8 cellular contexts compared by ENCODE assay signal in the genomic region with DNA sequence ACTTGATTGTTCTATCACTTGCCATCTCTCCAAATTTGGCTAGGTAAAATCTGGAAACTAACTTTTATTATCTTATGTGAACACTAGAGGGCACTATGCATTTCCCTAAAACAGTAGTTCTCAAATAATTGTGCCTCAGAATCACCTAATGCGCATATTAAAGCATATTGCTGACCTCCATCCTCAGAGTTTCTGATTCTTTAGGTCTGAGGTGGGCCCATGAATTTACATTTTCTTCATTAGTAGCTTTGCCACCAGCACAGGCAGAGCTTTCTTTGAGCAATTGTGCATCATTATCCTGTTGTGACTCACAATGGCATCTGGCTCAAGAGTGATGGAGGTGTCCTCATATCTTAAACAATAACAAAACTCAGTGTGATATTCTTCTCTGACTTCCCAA. TPM values are rescaled to one million over a fixed set of nuclear protein-coding genes. Genes with fewer than 3 reads are reported as not detected.
DNase-seq lines count a peak whose midpoint lies in the region; ATAC-seq, FAIRE-seq and TF ChIP-seq lines count a peak whose summit lies in the region.

No MANE protein-coding gene starts in this region.

- in situ Hi-C loops in T47D (cut with HindIII; ENCODE audit: low pct_unique_long_range_greater_than_20kb, low sequenced_read_pairs): no loop called here

- DNase-seq in A172 (ENCODE audit: low spot score) (peak; percentile 33), NCI-H146 treated with DMSO at 0.1 percent for 48 hours (lab: John Stamatoyannopoulos, UW; ENCODE audit: unreplicated experiment) (peak; percentile 42), T47D (ENCODE audit: low read depth in 1 of 2, low spot score in 1 of 2) (peak; percentile 14 to 55), neural crest cell (ENCODE audit: low read depth, low spot score) (no peak), GM19239 (ENCODE audit: insufficient read length, low spot score) (no peak), GM12891 (ENCODE audit: insufficient read length, low spot score) (no peak), AG08396 (ENCODE audit: low spot score) (no peak)

- no peaks in the 10 kb centered on the region for H3K27me3 Mint-ChIP-seq in neural crest cell (ENCODE audit: low read depth)

- H3K36me3 Mint-ChIP-seq in neural crest cell (ENCODE audit: low read depth): no peaks in the 10 kb centered on the region

- H3K4me3 Mint-ChIP-seq in neural crest cell: no peak overlapping the region

- ATAC-seq in GM18511 (IDR thresholded peaks at IDR 0.05; ENCODE audit: unreplicated experiment): peak; percentile 61

- FAIRE-seq in GM19239 (lab: Jason Lieb, UNC) (no peak), GM12891 (lab: Jason Lieb, UNC) (no peak)

- H3K4me1 Mint-ChIP-seq in neural crest cell: peaks cover 9% of the 10 kb centered on the region

- no peak overlapping the region for H3K27ac Mint-ChIP-seq in neural crest cell (ENCODE audit: unreplicated experiment)

- no peak for TF ChIP-seq POLR2A in GM12891 (IDR thresholded peaks at IDR 0.05; ENCODE audit: low read depth, low read length)

- peak; percentile 78 for TF ChIP-seq CTCF in neural crest cell (conservative IDR thresholded peaks at IDR 0.05)

- H3K9me3 Mint-ChIP-seq in neural crest cell: no peaks in the 10 kb centered on the region

TF ChIP-seq in GM12891, 5 proteins besides CTCF, POLR2A, EP300 and RAD21:
- TF ChIP-seq POLR2AphosphoS5 (IDR thresholded peaks at IDR 0.05; ENCODE audit: low read depth, low read length) (no peak), SPI1 (IDR thresholded peaks at IDR 0.05; ENCODE audit: low read depth, low read length) (no peak), TAF1 (IDR thresholded peaks at IDR 0.05; ENCODE audit: low read depth, low read length) (no peak), PAX5 (IDR thresholded peaks at IDR 0.05; ENCODE audit: insufficient read depth, low read length, severe bottlenecking) (no peak), POU2F2 (IDR thresholded peaks at IDR 0.05; ENCODE audit: low read depth, low read length) (no peak)

RNA-seq across cellular contexts. Expression of a gene that starts 17.5 kb away (rescaled TPM):
- total RNA-seq in A172 (2014; rRNA removed; shearing (Covaris generic)): 31.1 and 40.3 TPM in 2 replicates
- total RNA-seq in neural crest cell: 45.2 and 52.9 TPM in 2 replicates
- polyA plus RNA-seq in GM12891 (2012; ENCODE audit: low read depth, missing spikeins): not detected

Comparison
In these comparisons a context has a peak if more than half of its experiments do, and no peak if none do; other contexts are left out.
1. DNase-seq: peak in A172 (single experiment), NCI-H146 treated with DMSO at 0.1 percent for 48 hours (single experiment) and T47D (2 of 2); none in neural crest cell (single experiment), GM19239 (single experiment), GM12891 (single experiment) and AG08396 (single experiment).